ENCODE assay signal across 16 cellular contexts in genomic region chr6:22468566-22468965, GRCh38.
DNase-seq lines count a peak whose midpoint lies in the region; ATAC-seq and TF ChIP-seq lines count a peak whose summit lies in the region.
"Had no signal": no experiment of that assay in that cellular context is flagged by ENCODE, and none has a peak within 500 bp of the region (broad histone marks: within the 10 kb centered on the region; RNA-seq: fewer than 3 reads in every experiment).

No MANE protein-coding gene starts in this region.

- no peaks in the 10 kb centered on the region for H3K36me3 Mint-ChIP-seq in osteocyte (ENCODE audit: unreplicated experiment)

- H3K4me1 Mint-ChIP-seq in osteocyte (ENCODE audit: unreplicated experiment) = peaks cover 46% of the 10 kb centered on the region

- peak overlapping the region; percentile 27 for H3K27ac Mint-ChIP-seq in osteocyte (ENCODE audit: unreplicated experiment)
- H3K27ac Mint-ChIP-seq: GM23338 had no signal

- H4K20me1 ChIP-seq in SK-N-SH (ENCODE audit: insufficient read depth) = no peaks in the 10 kb centered on the region

- POLR2A ChIA-PET in SK-N-SH (lab: Yijun Ruan, JAX) = no interaction called here

- no peak for TF ChIP-seq RAD21 in SK-N-SH (IDR thresholded peaks at IDR 0.05; ENCODE audit: low read length)

- DNase-seq in HT1080 (ENCODE audit: low read depth) = peak; percentile 26
- no peak for DNase-seq in SK-N-SH
- DNase-seq in choroid plexus epithelial cell (ENCODE audit: low read depth) = peak; percentile 48
- DNase-seq in osteocyte (ENCODE audit: extremely low spot score, unreplicated experiment) = no peak
- DNase-seq in NCI-H446 treated with DMSO at 0.1 percent for 48 hours (lab: John Stamatoyannopoulos, UW) = no peak
- no peak for DNase-seq in cerebellar cortex (ENCODE audit: low spot score)
- no peak for DNase-seq in D341Med (ENCODE audit: low spot score)
- DNase-seq: COR-L47, DMS53, NCI-H1436, NCI-H2029 treated with DMSO at 0.1 percent for 48 hours, NCI-H524 had no signal

- TF ChIP-seq CTCF in SK-N-SH (IDR thresholded peaks at IDR 0.05) (no peak), choroid plexus epithelial cell (conservative IDR thresholded peaks at IDR 0.05; ENCODE audit: low read depth, low read length) (no peak), osteocyte (IDR thresholded peaks at IDR 0.05) (no peak)

- no peaks in the 10 kb centered on the region for H3K27me3 Mint-ChIP-seq in osteocyte (ENCODE audit: unreplicated experiment)

- no peak overlapping the region for H3K4me3 Mint-ChIP-seq in osteocyte (ENCODE audit: unreplicated experiment)
- H3K4me3 Mint-ChIP-seq: GM23338 had no signal

- H2AFZ ChIP-seq in SK-N-SH (ENCODE audit: low read depth) = no peak overlapping the region
- H2AFZ ChIP-seq: GM23338 had no signal

- H3K4me1 ChIP-seq in SK-N-SH (ENCODE audit: control insufficient read depth in 1 of 2, insufficient read depth in 2 of 2, low read depth in 1 of 2, low read length in 1 of 2) = peaks cover 13 to 18% of the 10 kb centered on the region in 2 experiments; a peak in 3 of 4 replicates

- ATAC-seq in HG03442 (IDR thresholded peaks at IDR 0.05; ENCODE audit: unreplicated experiment) = no peak
- ATAC-seq: GM23338, HepG2 had no signal

- H3K9me3 ChIP-seq in SK-N-SH = no peaks in the 10 kb centered on the region

- no peak overlapping the region for H3K9ac ChIP-seq in SK-N-SH

- H3K27ac ChIP-seq in SK-N-SH (ENCODE audit: low read depth in 2 of 2, low read length in 1 of 2) = 0 out of 4 replicates have a peak overlapping the region, but pooled peaks of 1 of the 2 experiments have one; percentile 2
- H3K27ac ChIP-seq: C4-2B had no signal

- CTCF ChIA-PET in SK-N-SH (lab: Yijun Ruan, JAX) = no interaction called here

- H3K36me3 ChIP-seq in SK-N-SH (replicated peaks in 1 of 2; ENCODE audit: control insufficient read depth in 1 of 2, insufficient read depth in 2 of 2, low read length in 1 of 2) = no peaks in the 10 kb centered on the region

- 0 out of 2 replicates have a peak, but pooled peaks cover 3% of the 10 kb centered on the region for H3K9me2 ChIP-seq in SK-N-SH

- H3K4me2 ChIP-seq in SK-N-SH = no peak overlapping the region
- H3K4me2 ChIP-seq: GM23338 had no signal

- H3K4me3 ChIP-seq in SK-N-SH (ENCODE audit: low read depth in 2 of 2, low read length in 1 of 2) (no peak overlapping the region), choroid plexus epithelial cell (ENCODE audit: low read depth, low read length) (no peak overlapping the region)
- H3K4me3 ChIP-seq: GM23338 had no signal

- H3K9me3 Mint-ChIP-seq in osteocyte (ENCODE audit: unreplicated experiment) = peaks cover 12% of the 10 kb centered on the region

- TF ChIP-seq EP300 in SK-N-SH (IDR thresholded peaks at IDR 0.05; ENCODE audit: borderline replicate concordance in 1 of 2, low read depth in 1 of 2, low read length in 1 of 2) = no peak

- no peaks in the 10 kb centered on the region for H3K27me3 ChIP-seq in SK-N-SH (ENCODE audit: insufficient read depth)

- peaks cover 18% of the 10 kb centered on the region for H3F3A ChIP-seq in SK-N-SH (replicated peaks; ENCODE audit: insufficient read depth)

- H3K79me2 ChIP-seq in SK-N-SH (ENCODE audit: insufficient read depth) = no peaks in the 10 kb centered on the region

TF ChIP-seq in SK-N-SH, 30 proteins besides CTCF, POLR2A, EP300 and RAD21:
- TF ChIP-seq NRF1 (IDR thresholded peaks at IDR 0.05; ENCODE audit: low read depth, low read length) (no peak), JUND (IDR thresholded peaks at IDR 0.05) (0 out of 2 replicates have a peak, but pooled peaks have one; percentile 5), FOSL2 (IDR thresholded peaks at IDR 0.05; ENCODE audit: borderline replicate concordance, low read depth) (0 out of 2 replicates have a peak, but pooled peaks have one; percentile 6), FOXM1 (IDR thresholded peaks at IDR 0.05; ENCODE audit: low read depth) (no peak), FOXJ3 (CRISPR knock-in tag; IDR thresholded peaks at IDR 0.05) (no peak)

Comparison
In these comparisons a context has a peak if more than half of its experiments do, and no peak if none do; other contexts are left out.
1. DNase-seq: peak in HT1080 (single experiment) and choroid plexus epithelial cell (single experiment); none in SK-N-SH (single experiment), osteocyte (single experiment), NCI-H446 treated with DMSO at 0.1 percent for 48 hours (single experiment), cerebellar cortex (single experiment) and D341Med (single experiment).